In genomic region chr17:58692239-58693055, GRCh38 we compare ENCODE assay signal across 8 cellular contexts. TPM values are rescaled to one million over a fixed set of nuclear protein-coding genes. Genes with fewer than 3 reads are reported as not detected.
DNase-seq lines count a peak whose midpoint lies in the region; ATAC-seq, FAIRE-seq and TF ChIP-seq lines count a peak whose summit lies in the region.

Gene RAD51C, plus strand, starts transcription at chr17:58692602. Its CDS starts 42 bp downstream, at chr17:58692644.

- peak within 1 kb of the TSS; percentile 60 for H3K4me3 ChIP-seq in HUES48 (ENCODE audit: low read depth, low read length)
- peak within 1 kb of the TSS; percentile 80 for H3K4me3 ChIP-seq in OCI-LY1 (ENCODE audit: low read depth, low read length, poor library complexity, severe bottlenecking)
- peak within 1 kb of the TSS; percentile 8 to 69 (median 65) for H3K4me3 ChIP-seq in endothelial cell of umbilical vein (replicated peaks in 1 of 3; ENCODE audit: insufficient read depth in 1 of 3, low read depth in 1 of 3, low read length in 3 of 3)

- no peaks in the 10 kb centered on the region for H3K9me3 ChIP-seq in HUES48 (ENCODE audit: control insufficient read depth, insufficient read depth, low read length)
- no peaks in the 10 kb centered on the region for H3K9me3 ChIP-seq in OCI-LY1 (ENCODE audit: low read length)
- no peaks in the 10 kb centered on the region for H3K9me3 ChIP-seq in endothelial cell of umbilical vein (replicated peaks; ENCODE audit: control insufficient read depth, insufficient read depth, low read length)

- no peaks in the 10 kb centered on the region for H3K9me2 ChIP-seq in OCI-LY1 (ENCODE audit: low read depth, low read length)

- H4K20me1 ChIP-seq in OCI-LY1 (ENCODE audit: insufficient read depth, low read length): no peaks in the 10 kb centered on the region
- no peaks in the 10 kb centered on the region for H4K20me1 ChIP-seq in endothelial cell of umbilical vein (replicated peaks; ENCODE audit: control insufficient read depth, extremely low read depth, insufficient read depth, low read length)

- no peaks in the 10 kb centered on the region for H3K4me1 Mint-ChIP-seq in Calu3 (ENCODE audit: low read depth, unreplicated experiment)

- H3K36me3 ChIP-seq in HUES48 (ENCODE audit: control insufficient read depth, insufficient read depth, low read length) (peaks cover 4% of the 10 kb centered on the region; the same call in 1 of the 2 replicates), OCI-LY1 (ENCODE audit: insufficient read depth, low read length) (peaks cover 29% of the 10 kb centered on the region; the same call in 1 of the 2 replicates), endothelial cell of umbilical vein (ENCODE audit: control insufficient read depth in 2 of 2, extremely low read depth in 1 of 2, insufficient read depth in 2 of 2, low read length in 2 of 2) (no peaks in the 10 kb centered on the region)

- H3K9ac ChIP-seq in HUES48 (ENCODE audit: low read depth, low read length): peak within 1 kb of the TSS; percentile 72
- peak within 1 kb of the TSS; percentile 90 for H3K9ac ChIP-seq in OCI-LY1 (ENCODE audit: low read length)
- H3K9ac ChIP-seq in endothelial cell of umbilical vein (replicated peaks; ENCODE audit: extremely low read depth, insufficient read depth, low read length): peak within 1 kb of the TSS; percentile 61

- peak; percentile 78 for DNase-seq in Calu3
- DNase-seq in activated CD8-positive, alpha-beta memory T cell treated with anti-CD3 and anti-CD28 coated beads, Interleukin-2, amount 50 U/mL, for 48 hours: peak; percentile 93
- peak; percentile 82 for DNase-seq in endothelial cell of umbilical vein (ENCODE audit: low read depth, low spot score)
- DNase-seq in midbrain (lab: John Stamatoyannopoulos, UW): peak; percentile 90
- peak; percentile 82 to 87 for DNase-seq in stimulated activated CD8-positive, alpha-beta memory T cell treated with anti-CD3 and anti-CD28 coated beads, Interleukin-15, amount 100 ng/mL, for 48 hours (ENCODE audit: low read depth in 2 of 2)

- H3K4me1 ChIP-seq in HUES48 (ENCODE audit: control insufficient read depth, insufficient read depth, low read length): peaks cover 8% of the 10 kb centered on the region
- peaks cover 24% of the 10 kb centered on the region for H3K4me1 ChIP-seq in OCI-LY1 (ENCODE audit: insufficient read depth, low read length, severe bottlenecking)
- H3K4me1 ChIP-seq in endothelial cell of umbilical vein (ENCODE audit: control insufficient read depth, extremely low read depth, insufficient read depth, low read length): peaks cover 14% of the 10 kb centered on the region

- H3K27ac ChIP-seq in HUES48 (ENCODE audit: low read depth, low read length) (peak within 1 kb of the TSS; percentile 63), OCI-LY1 (ENCODE audit: low read depth, low read length, poor library complexity, severe bottlenecking) (peak within 1 kb of the TSS; percentile 56), endothelial cell of umbilical vein (ENCODE audit: insufficient read depth, low read depth, low read length) (peak within 1 kb of the TSS; percentile 50)

- dilution Hi-C loops in endothelial cell of umbilical vein (cut with MboI; ENCODE audit: extremely low pct_ligation_motif_present, low sequenced_read_pairs): no loop called here

- H3K36me3 Mint-ChIP-seq in Calu3 (ENCODE audit: insufficient read depth, unreplicated experiment): peaks cover 12% of the 10 kb centered on the region

- peaks cover 25% of the 10 kb centered on the region for H3K79me2 ChIP-seq in OCI-LY1 (ENCODE audit: insufficient read depth, low read length)
- peaks cover 22% of the 10 kb centered on the region for H3K79me2 ChIP-seq in endothelial cell of umbilical vein (ENCODE audit: control insufficient read depth, insufficient read depth, low read length)

- CTCF ChIA-PET in Calu3 (lab: Charles Lee) (interaction anchor here (0.6 to 1.3 kb wide), 5 partner anchors 23 to 173 kb away, joined by 3 to 13 read pairs (median 4); no protein-coding TSS in a partner anchor), endothelial cell of umbilical vein (lab: Charles Lee) (interaction anchor here (0.6 to 1.9 kb wide), 4 partner anchors 11 to 312 kb away, joined by 3 to 8 read pairs (median 6); no protein-coding TSS in a partner anchor)

- peaks cover 8% of the 10 kb centered on the region; the same call in 1 of the 2 replicates for H3K27me3 ChIP-seq in HUES48 (ENCODE audit: control insufficient read depth, insufficient read depth, low read length)
- H3K27me3 ChIP-seq in OCI-LY1 (ENCODE audit: insufficient read depth, low read length): no peaks in the 10 kb centered on the region
- H3K27me3 ChIP-seq in endothelial cell of umbilical vein (ENCODE audit: control insufficient read depth in 2 of 2, insufficient read depth in 2 of 2, low read length in 2 of 2): no peaks in the 10 kb centered on the region

- BruUV-seq in Calu3 (replicated peaks; lab: Mats Ljungman, UMichigan) (TSS peak; percentile 85), endothelial cell of umbilical vein (replicated peaks; lab: Mats Ljungman, UMichigan) (TSS peak; percentile 78)

- no peak for TF ChIP-seq CTCF in Calu3 (IDR thresholded peaks at IDR 0.05; ENCODE audit: unreplicated experiment)
- no peak; the same call in 1 of the 2 replicates for TF ChIP-seq CTCF in OCI-LY1 (IDR thresholded peaks at IDR 0.05; ENCODE audit: low read length)
- no peak for TF ChIP-seq CTCF in endothelial cell of umbilical vein (IDR thresholded peaks at IDR 0.05; ENCODE audit: extremely low read depth in 1 of 2, insufficient read depth in 1 of 2, low read depth in 1 of 2, low read length in 2 of 2)

- no peaks in the 10 kb centered on the region for H3K27me3 Mint-ChIP-seq in Calu3 (ENCODE audit: unreplicated experiment)

- intact Hi-C loops in Calu3 (cut with micrococcal nuclease; ENCODE audit: unreplicated experiment): no loop called here
- intact Hi-C loops in endothelial cell of umbilical vein (cut with micrococcal nuclease): loop anchor here (1.0 to 2.0 kb wide), 3 partner anchors 11 to 61 kb away; no protein-coding TSS in a partner anchor

- H2AFZ ChIP-seq in OCI-LY1 (ENCODE audit: low read length) (peak within 1 kb of the TSS; percentile 91), endothelial cell of umbilical vein (ENCODE audit: low read depth, low read length) (peak within 1 kb of the TSS; percentile 98)

- no peaks in the 10 kb centered on the region for H3K9me1 ChIP-seq in endothelial cell of umbilical vein (replicated peaks; ENCODE audit: control insufficient read depth, extremely low read depth, insufficient read depth, low read length)

- POLR2A ChIA-PET in endothelial cell of umbilical vein (lab: Charles Lee): interaction anchor here (0.6 to 3.0 kb wide), 5 partner anchors 9 to 61 kb away, joined by 3 to 21 read pairs (median 4); no protein-coding TSS in a partner anchor

- peak within 1 kb of the TSS; percentile 88 for H3K27ac Mint-ChIP-seq in Calu3 (ENCODE audit: unreplicated experiment)

- H3K4me2 ChIP-seq in OCI-LY1 (ENCODE audit: low read length) (peak within 1 kb of the TSS; percentile 89), endothelial cell of umbilical vein (ENCODE audit: insufficient read depth, low read length) (peak within 1 kb of the TSS; percentile 56)

- FAIRE-seq in endothelial cell of umbilical vein (lab: Jason Lieb, UNC): peak; percentile 75

- TF ChIP-seq POLR2A in endothelial cell of umbilical vein (IDR thresholded peaks at IDR 0.05; ENCODE audit: low read depth, low read length): peak; percentile 87

- peak; percentile 96 for ATAC-seq in GM21381 (IDR thresholded peaks at IDR 0.05; ENCODE audit: unreplicated experiment)

- H3K9me3 Mint-ChIP-seq in Calu3 (ENCODE audit: low read depth, unreplicated experiment): no peaks in the 10 kb centered on the region

- H3F3A ChIP-seq in OCI-LY1 (ENCODE audit: insufficient read depth, low read length): no peaks in the 10 kb centered on the region

- peak within 1 kb of the TSS; percentile 86 for H3K4me3 Mint-ChIP-seq in Calu3 (ENCODE audit: low read depth, unreplicated experiment)

TF ChIP-seq in endothelial cell of umbilical vein, 7 proteins besides CTCF, POLR2A, EP300 and RAD21:
- TF ChIP-seq FOS (IDR thresholded peaks at IDR 0.05; ENCODE audit: borderline replicate concordance, insufficient read depth, low read length) (no peak), MAX (IDR thresholded peaks at IDR 0.05; ENCODE audit: insufficient read depth, insufficient read length) (peak; percentile 50), GATA2 (IDR thresholded peaks at IDR 0.05; ENCODE audit: insufficient read depth, insufficient read length, low read depth, low read length) (no peak), POLR2AphosphoS5 (IDR thresholded peaks at IDR 0.05; ENCODE audit: insufficient read depth, low read depth, low read length) (peak; percentile 80)

RNA-seq across cellular contexts. Expression of gene RAD51C, which starts in this region (rescaled TPM):
- total RNA-seq in Calu3 (2022) (24.3 and 28.4 TPM in 2 replicates), endothelial cell of umbilical vein (38.9 and 50.5 TPM in 2 replicates)
- 20.8 and 24.8 TPM in 2 replicates for polyA plus RNA-seq in endothelial cell of umbilical vein
- polyA plus RNA-seq in endothelial cell of umbilical vein (2011; cell fraction: cytosol; rRNA removed): 37.0 and 37.8 TPM in 2 replicates
- polyA plus RNA-seq in endothelial cell of umbilical vein (2011; cell fraction: nucleus; rRNA removed): 20.4 and 24.2 TPM in 2 replicates
- 40.4 and 61.6 TPM in 2 replicates for polyA plus RNA-seq in endothelial cell of umbilical vein (2012)
- polyA minus RNA-seq in endothelial cell of umbilical vein: 15.1 and 21.8 TPM in 2 replicates
- 16.6 TPM for polyA minus RNA-seq in endothelial cell of umbilical vein (2011; cell fraction: cytosol; rRNA and poly(A)+ RNA removed)
- 17.1 and 18.7 TPM in 2 replicates for polyA minus RNA-seq in endothelial cell of umbilical vein (2011; cell fraction: nucleus; rRNA and poly(A)+ RNA removed)

Comparison
In these comparisons a context has a peak if more than half of its experiments do, and no peak if none do; other contexts are left out.
1. Peak in every context shown above with its lines: DNase-seq, ATAC-seq, H3K4me3 ChIP-seq and H3K27ac ChIP-seq.